Comparison of ENCODE assay signal across 12 cellular contexts in the genomic region with DNA sequence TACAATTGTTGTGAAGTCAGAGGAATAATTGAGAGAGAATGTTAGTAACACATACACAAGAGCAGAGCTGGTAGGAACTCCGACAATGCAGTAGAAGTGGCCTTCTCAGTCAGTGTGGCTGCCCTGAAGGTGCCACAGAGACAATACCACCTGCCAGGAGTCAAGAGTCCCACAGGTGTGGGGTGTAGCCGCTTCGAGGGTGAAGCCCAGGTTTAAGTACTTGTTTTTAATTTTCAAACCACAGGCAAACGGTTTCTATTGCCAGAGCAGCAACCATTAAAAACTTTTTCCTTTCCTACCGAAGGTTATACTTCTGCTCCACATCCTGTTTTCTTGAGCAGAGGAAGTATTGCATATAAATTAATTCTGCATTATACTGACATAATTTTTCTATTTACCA. TPM values are rescaled to one million over a fixed set of nuclear protein-coding genes. Genes with fewer than 3 reads are reported as not detected.
DNase-seq lines count a peak whose midpoint lies in the region; ATAC-seq and TF ChIP-seq lines count a peak whose summit lies in the region.
"Had no signal": no experiment of that assay in that cellular context is flagged by ENCODE, and none has a peak within 500 bp of the region (broad histone marks: within the 10 kb centered on the region; RNA-seq: fewer than 3 reads in every experiment).

No MANE protein-coding gene starts in this region.

- peak; percentile 73 for DNase-seq in activated CD4-positive, alpha-beta T cell treated with anti-CD3 and anti-CD28 coated beads, Interleukin-2, amount 10 ng/mL, durations not matched to agents 24 days and 14 days
- no peak for DNase-seq in activated CD4-positive, alpha-beta T cell treated with anti-CD3 and anti-CD28 coated beads, Interleukin-2, amount 50 U/mL, for 48 hours
- peak; percentile 21 for DNase-seq in KBM-7
- DNase-seq in activated naive CD4-positive, alpha-beta T cell treated with anti-CD3 and anti-CD28 coated beads, Interleukin-2, amount 50 U/mL, for 72 hours (ENCODE audit: low spot score in 2 of 2) = no peak
- DNase-seq in stimulated activated effector memory CD8-positive, alpha-beta T cell treated with anti-CD3 and anti-CD28 coated beads, Interleukin-12 subunit alpha, Interleukin-12 subunit beta, amount 100 ng/mL, for 72 hours (ENCODE audit: low spot score in 2 of 2) = no peak
- no peak for DNase-seq in NCI-H446 treated with DMSO at 0.1 percent for 48 hours (lab: John Stamatoyannopoulos, UW)
- DNase-seq in foreskin keratinocyte = no peak
- DNase-seq: NCI-H526 treated with DMSO at 0.1 percent for 48 hours had no signal

- H3K4me1 Mint-ChIP-seq in activated CD4-positive, alpha-beta T cell treated with anti-CD3 and anti-CD28 coated beads, Interleukin-2, amount 10 ng/mL, durations not matched to agents 24 days and 14 days = peaks cover 41% of the 10 kb centered on the region
- no peaks in the 10 kb centered on the region for H3K4me1 Mint-ChIP-seq in stimulated activated effector memory CD8-positive, alpha-beta T cell treated with anti-CD3 and anti-CD28 coated beads, Interleukin-12 subunit alpha, Interleukin-12 subunit beta, amount 100 ng/mL, for 72 hours

- no peak overlapping the region for H3K27ac ChIP-seq in foreskin keratinocyte
- H3K27ac ChIP-seq: right atrium auricular region had no signal

- peak overlapping the region; percentile 23 for H3K27ac Mint-ChIP-seq in activated CD4-positive, alpha-beta T cell treated with anti-CD3 and anti-CD28 coated beads, Interleukin-2, amount 10 ng/mL, durations not matched to agents 24 days and 14 days
- peak overlapping the region in 1 of 2 donors; percentile 85 for H3K27ac Mint-ChIP-seq in activated naive CD4-positive, alpha-beta T cell treated with anti-CD3 and anti-CD28 coated beads, Interleukin-2, amount 50 U/mL, for 72 hours
- H3K27ac Mint-ChIP-seq in stimulated activated effector memory CD8-positive, alpha-beta T cell treated with anti-CD3 and anti-CD28 coated beads, Interleukin-12 subunit alpha, Interleukin-12 subunit beta, amount 100 ng/mL, for 72 hours = no peak overlapping the region

- H3K36me3 Mint-ChIP-seq in activated CD4-positive, alpha-beta T cell treated with anti-CD3 and anti-CD28 coated beads, Interleukin-2, amount 10 ng/mL, durations not matched to agents 24 days and 14 days (ENCODE audit: low read depth) = no peaks in the 10 kb centered on the region
- H3K36me3 Mint-ChIP-seq in activated naive CD4-positive, alpha-beta T cell treated with anti-CD3 and anti-CD28 coated beads, Interleukin-2, amount 50 U/mL, for 72 hours = no peaks in the 10 kb centered on the region
- no peaks in the 10 kb centered on the region for H3K36me3 Mint-ChIP-seq in stimulated activated effector memory CD8-positive, alpha-beta T cell treated with anti-CD3 and anti-CD28 coated beads, Interleukin-12 subunit alpha, Interleukin-12 subunit beta, amount 100 ng/mL, for 72 hours

- no peak for TF ChIP-seq CTCF in foreskin keratinocyte (conservative IDR thresholded peaks at IDR 0.05)

- intact Hi-C loops in activated CD4-positive, alpha-beta T cell treated with anti-CD3 and anti-CD28 coated beads, Interleukin-2, amount 10 ng/mL, durations not matched to agents 24 days and 14 days (cut with micrococcal nuclease) = loop anchor here (5.0 kb wide), 1 partner anchor 282 kb away; no protein-coding TSS in a partner anchor

- H3K27me3 ChIP-seq in foreskin keratinocyte = no peaks in the 10 kb centered on the region
- H3K27me3 ChIP-seq: BE2C, right atrium auricular region had no signal

- H3K4me3 Mint-ChIP-seq in activated CD4-positive, alpha-beta T cell treated with anti-CD3 and anti-CD28 coated beads, Interleukin-2, amount 10 ng/mL, durations not matched to agents 24 days and 14 days = peak overlapping the region; percentile 45
- no peak overlapping the region for H3K4me3 Mint-ChIP-seq in stimulated activated effector memory CD8-positive, alpha-beta T cell treated with anti-CD3 and anti-CD28 coated beads, Interleukin-12 subunit alpha, Interleukin-12 subunit beta, amount 100 ng/mL, for 72 hours

- H3K4me1 ChIP-seq in foreskin keratinocyte = peaks cover 38% of the 10 kb centered on the region

- no peaks in the 10 kb centered on the region for H3K9me3 Mint-ChIP-seq in activated CD4-positive, alpha-beta T cell treated with anti-CD3 and anti-CD28 coated beads, Interleukin-2, amount 10 ng/mL, durations not matched to agents 24 days and 14 days
- H3K9me3 Mint-ChIP-seq in activated naive CD4-positive, alpha-beta T cell treated with anti-CD3 and anti-CD28 coated beads, Interleukin-2, amount 50 U/mL, for 72 hours = no peaks in the 10 kb centered on the region
- H3K9me3 Mint-ChIP-seq in stimulated activated effector memory CD8-positive, alpha-beta T cell treated with anti-CD3 and anti-CD28 coated beads, Interleukin-12 subunit alpha, Interleukin-12 subunit beta, amount 100 ng/mL, for 72 hours = no peaks in the 10 kb centered on the region

- TF ChIP-seq POLR2A in GM18505 (IDR thresholded peaks at IDR 0.05; ENCODE audit: borderline replicate concordance, extremely low read depth, insufficient read depth, insufficient read length) = no peak

- no peaks in the 10 kb centered on the region for H3K27me3 Mint-ChIP-seq in activated CD4-positive, alpha-beta T cell treated with anti-CD3 and anti-CD28 coated beads, Interleukin-2, amount 10 ng/mL, durations not matched to agents 24 days and 14 days

- ATAC-seq in activated naive CD4-positive, alpha-beta T cell treated with anti-CD3 and anti-CD28 coated beads, Interleukin-2, amount 50 U/mL, for 72 hours = peak; percentile 25 to 33
- ATAC-seq in stimulated activated effector memory CD8-positive, alpha-beta T cell treated with anti-CD3 and anti-CD28 coated beads, Interleukin-12 subunit alpha, Interleukin-12 subunit beta, amount 100 ng/mL, for 72 hours = peak; percentile 36
- ATAC-seq in GM18505 (IDR thresholded peaks at IDR 0.05; ENCODE audit: unreplicated experiment) (no peak), foreskin keratinocyte (no peak)

- in situ Hi-C loops in KBM-7 (cut with MboI; ENCODE audit: low pct_unique_long_range_greater_than_20kb, low sequenced_read_pairs) = no loop called here

RNA-seq across cellular contexts. Expression of gene ACTBL2, which starts 12.7 kb away (rescaled TPM):
- total RNA-seq in activated CD4-positive, alpha-beta T cell treated with anti-CD3 and anti-CD28 coated beads, Interleukin-2, amount 10 ng/mL, durations not matched to agents 24 days and 14 days = not detected in 2 replicates
- total RNA-seq in activated naive CD4-positive, alpha-beta T cell treated with anti-CD3 and anti-CD28 coated beads, Interleukin-2, amount 50 U/mL, for 72 hours = not detected
- total RNA-seq in foreskin keratinocyte = 0.04 TPM in 1 of 2 replicates, not detected in the other
- not detected in 2 replicates for polyA plus RNA-seq in foreskin keratinocyte
- total RNA-seq: left lobe of liver had no signal

Comparison
In these comparisons a context has a peak if more than half of its experiments do, and no peak if none do; other contexts are left out.
1. DNase-seq: peak in activated CD4-positive, alpha-beta T cell treated with anti-CD3 and anti-CD28 coated beads, Interleukin-2, amount 10 ng/mL, durations not matched to agents 24 days and 14 days (single experiment) and KBM-7 (single experiment); none in activated CD4-positive, alpha-beta T cell treated with anti-CD3 and anti-CD28 coated beads, Interleukin-2, amount 50 U/mL, for 48 hours (0 of 2), activated naive CD4-positive, alpha-beta T cell treated with anti-CD3 and anti-CD28 coated beads, Interleukin-2, amount 50 U/mL, for 72 hours (0 of 2), stimulated activated effector memory CD8-positive, alpha-beta T cell treated with anti-CD3 and anti-CD28 coated beads, Interleukin-12 subunit alpha, Interleukin-12 subunit beta, amount 100 ng/mL, for 72 hours (0 of 2), NCI-H446 treated with DMSO at 0.1 percent for 48 hours (single experiment) and foreskin keratinocyte (0 of 2).
2. ATAC-seq: peak in activated naive CD4-positive, alpha-beta T cell treated with anti-CD3 and anti-CD28 coated beads, Interleukin-2, amount 50 U/mL, for 72 hours (2 of 2) and stimulated activated effector memory CD8-positive, alpha-beta T cell treated with anti-CD3 and anti-CD28 coated beads, Interleukin-12 subunit alpha, Interleukin-12 subunit beta, amount 100 ng/mL, for 72 hours (single experiment); none in GM18505 (single experiment) and foreskin keratinocyte (single experiment).